35 cellular contexts compared by ENCODE assay signal in genomic region chr10:85111271-85111670, GRCh38.
"Had no signal": no experiment of that assay in that cellular context is flagged by ENCODE, and none has a peak within 500 bp of the region (broad histone marks: within the 10 kb centered on the region; RNA-seq: fewer than 3 reads in every experiment).

No MANE protein-coding gene starts in this region.

- H3K27me3 ChIP-seq: MG63 had no signal

- H3K27ac ChIP-seq: KMS-11 had no signal

- H3K9me3 ChIP-seq: MG63 had no signal

- H3K4me3 ChIP-seq: MG63 had no signal

- H3K36me3 ChIP-seq: MG63 had no signal

- DNase-seq: Karpas-422, Kasumi-1, KG1, MG63, MM.1S, MV-4-11, NCI-H1048, NCI-H1092, NCI-H1092 treated with DMSO at 0.1 percent for 48 hours, NCI-H1105, NCI-H1417, NCI-H1417 treated with DMSO at 0.1 percent for 48 hours, NCI-H1436, NCI-H1436 treated with DMSO at 0.1 percent for 48 hours, NCI-H146, NCI-H1694, NCI-H1694 treated with DMSO at 0.1 percent for 48 hours, NCI-H187, NCI-H187 treated with DMSO at 0.1 percent for 48 hours, NCI-H1930, NCI-H2029, NCI-H2029 treated with DMSO at 0.1 percent for 48 hours, NCI-H2081, NCI-H2081 treated with DMSO at 0.1 percent for 48 hours, NCI-H2107, NCI-H2171, NCI-H2171 treated with DMSO at 0.1 percent for 48 hours, NCI-H226, NCI-H345, NCI-H446, NCI-H446 treated with DMSO at 0.1 percent for 48 hours, NCI-H510A, NCI-H510A treated with DMSO at 0.1 percent for 48 hours, NCI-H524 had no signal
